Comparison of ENCODE assay signal across 16 cellular contexts in genomic region chr20:25277941-25278521, GRCh38. TPM values are rescaled to one million over a fixed set of nuclear protein-coding genes. Genes with fewer than 3 reads are reported as not detected.
DNase-seq lines count a peak whose midpoint lies in the region; ATAC-seq, FAIRE-seq and TF ChIP-seq lines count a peak whose summit lies in the region.
"Had no signal": no experiment of that assay in that cellular context is flagged by ENCODE, and none has a peak within 500 bp of the region (broad histone marks: within the 10 kb centered on the region; RNA-seq: fewer than 3 reads in every experiment).

No MANE protein-coding gene starts in this region.

- H3K9me3 ChIP-seq in gastroesophageal sphincter (no peaks in the 10 kb centered on the region), lower lobe of right lung (no peaks in the 10 kb centered on the region), testis (no peaks in the 10 kb centered on the region), small intestine (ENCODE audit: control insufficient read depth, low read depth) (no peaks in the 10 kb centered on the region)

- FAIRE-seq in small intestine (lab: Jason Lieb, UNC) = no peak

- WGBS in gastroesophageal sphincter (ENCODE audit: low coverage in 1 of 2), 2 donors = 75% methylated on average over 6 of the region's 19 CpGs; no CpG with 5 or more reads in 1 of the 2 donors
- 81 to 85% methylated on average over 11 to 19 of the region's 19 CpGs for WGBS in testis, 2 donors
- 94 to 96% (median 96%) methylated on average over 17 to 19 of the region's 19 CpGs for WGBS in small intestine, 3 donors

- peaks cover 0 to 59% (median 6%) of the 10 kb centered on the region in 3 donors for H3K4me1 ChIP-seq in gastroesophageal sphincter
- H3K4me1 ChIP-seq in lower lobe of right lung = no peaks in the 10 kb centered on the region
- peaks cover 15% of the 10 kb centered on the region for H3K4me1 ChIP-seq in testis
- no peaks in the 10 kb centered on the region for H3K4me1 ChIP-seq in small intestine (ENCODE audit: control insufficient read depth in 2 of 2, insufficient read depth in 1 of 2, low read depth in 1 of 2, low read length in 1 of 2)

- DNase-seq in activated CD4-positive, alpha-beta T cell treated with anti-CD3 and anti-CD28 coated beads for 48 hours = peak; percentile 2
- DNase-seq in activated CD4-positive, alpha-beta T cell treated with anti-CD3 and anti-CD28 coated beads, Interleukin-2, amount 50 U/mL, for 1 hour = no peak
- DNase-seq in lower lobe of right lung = peak; percentile 27
- DNase-seq in testis = peak; percentile 12
- no peak for DNase-seq in HT-29 (ENCODE audit: low spot score)
- no peak for DNase-seq in small intestine
- DNase-seq: activated CD8-positive, alpha-beta memory T cell treated with anti-CD3 and anti-CD28 coated beads, Interleukin-2, amount 10 ng/mL, durations not matched to agents 7 days and 5 days; caudate nucleus; CD4-positive, CD25-positive, alpha-beta regulatory T cell; effector memory CD8-positive, alpha-beta T cell; NCI-H226; stimulated activated CD4-positive, alpha-beta T cell treated with anti-CD3 and anti-CD28 coated beads, Interleukin-2, amount 100 ng/mL, for 24 hours had no signal

- H3K27me3 ChIP-seq in gastroesophageal sphincter (no peaks in the 10 kb centered on the region), lower lobe of right lung (ENCODE audit: low read depth) (no peaks in the 10 kb centered on the region), testis (no peaks in the 10 kb centered on the region), small intestine (ENCODE audit: control insufficient read depth in 2 of 2, insufficient read depth in 2 of 2, low read length in 2 of 2) (no peaks in the 10 kb centered on the region)

- TF ChIP-seq POLR2A in gastroesophageal sphincter (IDR thresholded peaks at IDR 0.05) = no peak
- TF ChIP-seq POLR2A in testis (IDR thresholded peaks at IDR 0.05) = no peak

- H3K36me3 ChIP-seq in gastroesophageal sphincter (peaks cover 0 to 100% of the 10 kb centered on the region in 2 donors), lower lobe of right lung (peaks cover 99% of the 10 kb centered on the region), testis (ENCODE audit: low read depth, missing control alignments) (no peaks in the 10 kb centered on the region), small intestine (ENCODE audit: control insufficient read depth in 2 of 2, insufficient read depth in 2 of 2, low read length in 2 of 2) (peaks cover 16 to 25% of the 10 kb centered on the region in 2 donors)

- intact Hi-C loops in lower lobe of right lung (cut with DNase I) (no loop called here), testis (cut with DNase I; ENCODE audit: low total_unique reads) (no loop called here)

- H3K27ac ChIP-seq in gastroesophageal sphincter (peak overlapping the region in 3 of 4 donors; percentile 53 to 83 (median 81)), lower lobe of right lung (no peak overlapping the region), testis (no peak overlapping the region), small intestine (ENCODE audit: low read depth in 1 of 2, low read length in 1 of 2) (no peak overlapping the region)

- ATAC-seq in gastroesophageal sphincter = no peak
- ATAC-seq in lower lobe of right lung = no peak
- ATAC-seq in GM21367 (IDR thresholded peaks at IDR 0.05; ENCODE audit: unreplicated experiment) = no peak
- ATAC-seq: activated CD8-positive, alpha-beta memory T cell treated with anti-CD3 and anti-CD28 coated beads, Interleukin-2, amount 10 ng/mL, durations not matched to agents 7 days and 5 days; effector memory CD8-positive, alpha-beta T cell; natural killer cell treated with Interleukin-12 subunit alpha and Interleukin-12 subunit beta and Interleukin-15 and Interleukin-18, amount 100 ng/mL, for 72 hours; T-cell had no signal

- TF ChIP-seq CTCF in gastroesophageal sphincter (IDR thresholded peaks at IDR 0.05) = no peak
- no peak for TF ChIP-seq CTCF in lower lobe of right lung (IDR thresholded peaks at IDR 0.05)
- TF ChIP-seq CTCF in testis (IDR thresholded peaks at IDR 0.05) = no peak

- TF ChIP-seq EP300 in gastroesophageal sphincter (IDR thresholded peaks at IDR 0.05) = no peak

- H3K4me3 ChIP-seq in gastroesophageal sphincter (no peak overlapping the region), lower lobe of right lung (no peak overlapping the region), testis (no peak overlapping the region), small intestine (ENCODE audit: low read depth in 1 of 2, low read length in 2 of 2) (no peak overlapping the region)

RNA-seq across cellular contexts. Expression of gene PYGB, which starts 30.1 kb away (rescaled TPM):
- total RNA-seq in gastroesophageal sphincter (100 to 1,000 TPM; 131 to 663 (median 337) TPM), lower lobe of right lung (57.5 TPM), testis (10 to 100 TPM; 91.5 TPM)
- polyA plus RNA-seq in testis (ENCODE audit: insufficient read depth, low read depth, low replicate concordance) (50.8 TPM), small intestine (10 to 100 TPM; 25.7 to 37.0 (median 28.4) TPM)
- total RNA-seq in HT-29 (2014; rRNA removed; shearing (Covaris generic)) = 629 and 663 TPM in 2 replicates

Comparison
In these comparisons a context has a peak if more than half of its experiments do, and no peak if none do; other contexts are left out.
1. DNase-seq: peak in activated CD4-positive, alpha-beta T cell treated with anti-CD3 and anti-CD28 coated beads for 48 hours (single experiment), lower lobe of right lung (single experiment) and testis (single experiment); none in activated CD4-positive, alpha-beta T cell treated with anti-CD3 and anti-CD28 coated beads, Interleukin-2, amount 50 U/mL, for 1 hour (single experiment), HT-29 (single experiment) and small intestine (single experiment).
2. H3K27ac ChIP-seq: peak in gastroesophageal sphincter (3 of 4); none in lower lobe of right lung (single experiment), testis (0 of 2) and small intestine (0 of 2).